Comparison of ENCODE assay signal across 1 cellular context in genomic region chr14:39218171-39218769, GRCh38.
TF ChIP-seq lines count a peak whose summit lies in the region.

No MANE protein-coding gene starts in this region.

TF ChIP-seq in HepG2, 621 proteins besides CTCF, POLR2A, EP300 and RAD21 (continued from another document):
- TF ChIP-seq ZHX1 (CRISPR knock-in tag; IDR thresholded peaks at IDR 0.05; ENCODE audit: low read depth): no peak
- no peak for TF ChIP-seq GLI4 (CRISPR knock-in tag; IDR thresholded peaks at IDR 0.05; ENCODE audit: borderline replicate concordance)
- no peak for TF ChIP-seq BCLAF1 (IDR thresholded peaks at IDR 0.05)
- no peak for TF ChIP-seq SIN3B (IDR thresholded peaks at IDR 0.05; ENCODE audit: low read length)
- no peak for TF ChIP-seq KDM2A (CRISPR knock-in tag; IDR thresholded peaks at IDR 0.05; ENCODE audit: borderline replicate concordance, low read depth)
- TF ChIP-seq ZEB1 (IDR thresholded peaks at IDR 0.05; ENCODE audit: insufficient replicate concordance, low read depth): no peak
- TF ChIP-seq DNMT1 (CRISPR knock-in tag; IDR thresholded peaks at IDR 0.05): no peak
- no peak for TF ChIP-seq ZNF773 (CRISPR knock-in tag; IDR thresholded peaks at IDR 0.05; ENCODE audit: borderline replicate concordance)
- TF ChIP-seq ATF7-NPFF (CRISPR knock-in tag; IDR thresholded peaks at IDR 0.05; ENCODE audit: low read depth): no peak
- no peak for TF ChIP-seq THAP11 (CRISPR knock-in tag; IDR thresholded peaks at IDR 0.05)
- TF ChIP-seq RORA (CRISPR knock-in tag; IDR thresholded peaks at IDR 0.05): no peak
- no peak for TF ChIP-seq ZFP1 (CRISPR knock-in tag; IDR thresholded peaks at IDR 0.05)
- 0 out of 2 replicates have a peak, but pooled peaks have one; percentile 7 for TF ChIP-seq CREB3 (CRISPR knock-in tag; IDR thresholded peaks at IDR 0.05)
- TF ChIP-seq FLYWCH1 (CRISPR knock-in tag; IDR thresholded peaks at IDR 0.05): no peak
- TF ChIP-seq FOXA3 (CRISPR knock-in tag; IDR thresholded peaks at IDR 0.05): peak; percentile 27; the same call in 1 of the 2 replicates
